In the genomic region with DNA sequence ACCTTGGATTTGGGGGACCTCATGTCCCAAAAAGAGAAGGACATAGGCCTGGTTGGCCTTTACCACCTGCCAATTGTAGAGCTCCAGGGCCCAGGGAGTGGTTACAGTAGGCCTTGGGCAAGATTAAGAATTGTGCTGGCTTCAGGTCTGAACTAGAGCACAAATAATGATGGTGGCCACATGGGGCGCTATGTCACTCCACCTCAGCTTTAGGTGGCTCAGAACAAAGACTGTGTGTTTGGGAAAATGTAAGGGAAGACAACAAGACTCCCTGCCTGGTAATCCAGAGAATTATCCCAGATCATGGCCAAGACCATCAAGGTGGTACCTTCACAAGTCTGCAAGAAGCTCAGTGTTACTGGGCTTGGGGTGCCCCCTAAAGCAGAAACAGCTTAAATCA, we compare ENCODE assay signal across 16 cellular contexts.
DNase-seq lines count a peak whose midpoint lies in the region; ATAC-seq and TF ChIP-seq lines count a peak whose summit lies in the region.
"Had no signal": no experiment of that assay in that cellular context is flagged by ENCODE, and none has a peak within 500 bp of the region (broad histone marks: within the 10 kb centered on the region; RNA-seq: fewer than 3 reads in every experiment).

No MANE protein-coding gene starts in this region.

- TF ChIP-seq POLR2A in upper lobe of left lung (IDR thresholded peaks at IDR 0.05) = no peak

- DNase-seq in EL = peak; percentile 1
- peak; percentile 79 for DNase-seq in GM23338 (ENCODE audit: low spot score)
- no peak for DNase-seq in PC-3
- peak; percentile 45 for DNase-seq in iPS-NIHi11 (ENCODE audit: low spot score)
- no peak for DNase-seq in upper lobe of left lung
- no peak for DNase-seq in A172 (ENCODE audit: low spot score)
- DNase-seq: adrenal gland, DMS79, mammary epithelial cell, NCI-H1694 treated with DMSO at 0.1 percent for 48 hours, retina had no signal

- no peaks in the 10 kb centered on the region for H3K27me3 ChIP-seq in GM23338 (ENCODE audit: insufficient read depth)
- no peaks in the 10 kb centered on the region for H3K27me3 ChIP-seq in PC-3 (ENCODE audit: low read length)
- no peaks in the 10 kb centered on the region for H3K27me3 ChIP-seq in upper lobe of left lung
- H3K27me3 ChIP-seq: adrenal gland, BLaER1 had no signal

- H3K36me3 Mint-ChIP-seq in GM23338 (ENCODE audit: low read depth) = peaks cover 4% of the 10 kb centered on the region

- TF ChIP-seq CTCF in GM23338 (conservative IDR thresholded peaks at IDR 0.05; ENCODE audit: low read depth in 2 of 2) = peak; percentile 75 to 87
- peak; percentile 36; the same call in 1 of the 2 replicates for TF ChIP-seq CTCF in PC-3 (conservative IDR thresholded peaks at IDR 0.05; ENCODE audit: low read depth, low read length)
- TF ChIP-seq CTCF in upper lobe of left lung (IDR thresholded peaks at IDR 0.05) = no peak

- H3K36me3 ChIP-seq in GM23338 (ENCODE audit: insufficient read depth) = no peaks in the 10 kb centered on the region; the same call in 1 of the 2 replicates
- no peaks in the 10 kb centered on the region for H3K36me3 ChIP-seq in PC-3 (ENCODE audit: low read depth, low read length)
- no peaks in the 10 kb centered on the region for H3K36me3 ChIP-seq in upper lobe of left lung
- H3K36me3 ChIP-seq: adrenal gland, BLaER1 had no signal

- no peaks in the 10 kb centered on the region for H3K4me1 Mint-ChIP-seq in GM23338

- no TSS peak for BruUV-seq in PC-3 (replicated peaks; lab: Mats Ljungman, UMichigan)

- ATAC-seq in GM23338 (peak; percentile 90), PC-3 (no peak), upper lobe of left lung (ENCODE audit: low FRiP score in 2 of 2) (no peak), HG03342 (IDR thresholded peaks at IDR 0.05; ENCODE audit: unreplicated experiment) (no peak)

- H3K27ac ChIP-seq in GM23338 (ENCODE audit: low read depth) (no peak overlapping the region), PC-3 (ENCODE audit: low read length) (no peak overlapping the region), upper lobe of left lung (no peak overlapping the region)
- H3K27ac ChIP-seq: adrenal gland, BLaER1, epithelial cell of prostate had no signal

- no peak for TF ChIP-seq EP300 in upper lobe of left lung (IDR thresholded peaks at IDR 0.05)

- H3K9me2 ChIP-seq in GM23338 (ENCODE audit: insufficient read depth) (peaks cover 19% of the 10 kb centered on the region), PC-3 (replicated peaks; ENCODE audit: low read length) (no peaks in the 10 kb centered on the region)

- intact Hi-C loops in PC-3 (cut with micrococcal nuclease) = no loop called here

- no peak overlapping the region for H3K4me3 Mint-ChIP-seq in GM23338
- H3K4me3 Mint-ChIP-seq: nephron had no signal

- 18 to 39% methylated on average over 1 of the region's 1 CpG for WGBS in upper lobe of left lung, 2 donors

- H3K9me3 Mint-ChIP-seq in GM23338 = peaks cover 10% of the 10 kb centered on the region

- H3K79me2 ChIP-seq in GM23338 (replicated peaks; ENCODE audit: insufficient read depth) (no peaks in the 10 kb centered on the region), PC-3 (ENCODE audit: low read length) (no peaks in the 10 kb centered on the region)

- H3K4me1 ChIP-seq in GM23338 (ENCODE audit: insufficient read depth) (no peaks in the 10 kb centered on the region), PC-3 (ENCODE audit: insufficient read depth, low read length) (no peaks in the 10 kb centered on the region), upper lobe of left lung (no peaks in the 10 kb centered on the region)
- H3K4me1 ChIP-seq: adrenal gland, BLaER1 had no signal

- H3K27ac Mint-ChIP-seq in GM23338 = no peak overlapping the region
- H3K27ac Mint-ChIP-seq: activated T-helper 2 cell treated with anti-CD3 and anti-CD28 coated beads, Interferon-gamma antibody, Interleukin-2, Interleukin-4, amounts not matched to agents 10 μg/mL and 5 μg/mL and 100 μg/mL, durations not matched to agents 14 hours and 24 hours and 36 hours; nephron had no signal

- H3K4me2 ChIP-seq in GM23338 (no peak overlapping the region), PC-3 (ENCODE audit: low read length) (no peak overlapping the region)
- H3K4me2 ChIP-seq: BLaER1 had no signal

- peaks cover 1% of the 10 kb centered on the region for H3K27me3 Mint-ChIP-seq in GM23338 (ENCODE audit: insufficient read depth, low read depth, poor library complexity)

- H3F3A ChIP-seq in GM23338 (replicated peaks; ENCODE audit: low read depth) (no peaks in the 10 kb centered on the region), PC-3 (ENCODE audit: low read length, unreplicated experiment) (no peaks in the 10 kb centered on the region)

- CTCF ChIA-PET in PC-3 (lab: Charles Lee) = no interaction called here

- no peaks in the 10 kb centered on the region for H3K9me3 ChIP-seq in PC-3 (ENCODE audit: low read length)
- H3K9me3 ChIP-seq in upper lobe of left lung = peaks cover 0 to 5% (median 0%) of the 10 kb centered on the region in 4 donors

- POLR2A ChIA-PET in PC-3 (lab: Charles Lee; ENCODE audit: unreplicated experiment) = no interaction called here

- H4K20me1 ChIP-seq in GM23338 (replicated peaks; ENCODE audit: insufficient read depth) = no peaks in the 10 kb centered on the region
- no peaks in the 10 kb centered on the region for H4K20me1 ChIP-seq in PC-3 (ENCODE audit: low read length)
- H4K20me1 ChIP-seq: BLaER1 had no signal

- no peak overlapping the region for H3K4me3 ChIP-seq in GM23338
- H3K4me3 ChIP-seq in PC-3 (ENCODE audit: low read length) = no peak overlapping the region
- no peak overlapping the region for H3K4me3 ChIP-seq in upper lobe of left lung
- H3K4me3 ChIP-seq: adrenal gland, BLaER1 had no signal

- H3K9ac ChIP-seq in PC-3 (ENCODE audit: low read length) = no peak overlapping the region
- H3K9ac ChIP-seq: BLaER1 had no signal

- H2AFZ ChIP-seq in GM23338 (peak overlapping the region; percentile 82; the same call in 1 of the 2 replicates), PC-3 (ENCODE audit: low read length) (no peak overlapping the region)

TF ChIP-seq in GM23338, 12 proteins besides CTCF, POLR2A, EP300 and RAD21:
- TF ChIP-seq ZNF331 (CRISPR knock-in tag; IDR thresholded peaks at IDR 0.05; ENCODE audit: low read depth) (no peak), STAT1 (IDR thresholded peaks at IDR 0.05; ENCODE audit: unreplicated experiment) (no peak), CREB1 (CRISPR knock-in tag; IDR thresholded peaks at IDR 0.05; ENCODE audit: low read depth) (no peak), EZH2 (IDR thresholded peaks at IDR 0.05; ENCODE audit: low read depth, unreplicated experiment) (no peak), JUNB (IDR thresholded peaks at IDR 0.05; ENCODE audit: unreplicated experiment) (no peak), EZH2phosphoT487 (IDR thresholded peaks at IDR 0.05; ENCODE audit: unreplicated experiment) (no peak), POLR2AphosphoS5 (IDR thresholded peaks at IDR 0.05; ENCODE audit: low read depth) (no peak), ETS1 (IDR thresholded peaks at IDR 0.05) (no peak)

Comparison
In these comparisons a context has a peak if more than half of its experiments do, and no peak if none do; other contexts are left out.
1. DNase-seq: peak in EL (single experiment), GM23338 (single experiment) and iPS-NIHi11 (single experiment); none in PC-3 (single experiment), upper lobe of left lung (0 of 2) and A172 (single experiment).
2. CTCF ChIP-seq: peak in GM23338 (2 of 2) and PC-3 (single experiment); none in upper lobe of left lung (0 of 6).